8 cellular contexts compared by ENCODE assay signal in the genomic region with DNA sequence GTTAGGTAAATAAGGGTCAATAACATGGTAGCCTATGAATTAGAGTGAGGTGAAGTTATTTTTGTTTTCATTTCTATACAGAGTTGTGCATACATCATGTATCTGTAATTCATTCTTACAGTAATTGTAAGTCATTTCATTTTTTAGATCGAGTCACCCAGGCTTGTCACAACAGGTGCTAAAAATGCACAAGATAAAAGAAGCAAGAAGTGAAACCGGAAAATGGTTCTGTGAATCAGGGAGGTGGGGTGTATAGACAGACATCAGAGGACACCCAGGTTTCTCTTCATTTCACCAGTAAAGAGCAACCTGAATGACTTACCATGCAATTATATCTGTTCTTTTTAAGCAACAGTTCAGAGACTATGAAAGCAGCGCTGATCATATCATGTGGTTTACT. TPM values are rescaled to one million over a fixed set of nuclear protein-coding genes. Genes with fewer than 3 reads are reported as not detected.
A peak's percentile ranks its signal among the peaks of the same experiment; 100 is the strongest.
DNase-seq lines count a peak whose midpoint lies in the region; ATAC-seq lines count a peak whose summit lies in the region.

No MANE protein-coding gene starts in this region.

- DNase-seq in NAMALWA (ENCODE audit: low spot score) (peak; percentile 84), AG08396 (ENCODE audit: low spot score) (no peak), NCI-H526 (lab: John Stamatoyannopoulos, UW) (no peak), OCI-M2 (lab: John Stamatoyannopoulos, UW; ENCODE audit: unreplicated experiment) (no peak), COR-L47 (lab: John Stamatoyannopoulos, UW) (no peak)

- ATAC-seq in GM18873 (IDR thresholded peaks at IDR 0.05; ENCODE audit: low FRiP score, unreplicated experiment), result peak; percentile 92
- peak; percentile 82 for ATAC-seq in HG02588 (IDR thresholded peaks at IDR 0.05; ENCODE audit: unreplicated experiment)
- peak; percentile 77 for ATAC-seq in esophagus mucosa

RNA-seq across cellular contexts. Expression of gene TBC1D7, which starts 27.6 kb away (rescaled TPM):
- 16.6 TPM for total RNA-seq in esophagus mucosa
